Comparison of ENCODE assay signal across 24 cellular contexts in the genomic region with DNA sequence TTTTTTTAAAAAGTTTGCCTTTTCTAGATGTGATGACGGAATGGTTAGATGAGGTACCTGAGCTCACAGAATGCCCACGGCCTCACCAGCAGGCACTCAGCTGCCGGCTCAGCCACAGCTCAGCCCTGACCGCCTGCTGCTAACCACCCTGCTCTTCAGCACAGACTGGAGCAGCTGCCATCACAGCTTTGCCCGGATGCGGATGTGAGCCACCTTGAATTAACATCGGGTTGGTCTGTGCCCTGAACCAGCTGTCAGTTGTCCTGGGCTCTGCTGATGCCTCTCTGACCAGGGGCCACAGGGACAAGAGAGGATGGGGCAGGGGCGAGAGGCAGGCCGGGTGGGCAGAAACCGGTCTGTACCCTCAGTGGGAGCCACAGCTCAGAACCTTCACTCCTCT.
DNase-seq lines count a peak whose midpoint lies in the region; ATAC-seq, FAIRE-seq and TF ChIP-seq lines count a peak whose summit lies in the region.
"Had no signal": no experiment of that assay in that cellular context is flagged by ENCODE, and none has a peak within 500 bp of the region (broad histone marks: within the 10 kb centered on the region; RNA-seq: fewer than 3 reads in every experiment).

No MANE protein-coding gene starts in this region.

- no peak for TF ChIP-seq CTCF in H9 (conservative IDR thresholded peaks at IDR 0.05)
- TF ChIP-seq CTCF in H1 (IDR thresholded peaks at IDR 0.05; ENCODE audit: control extremely low read depth in 1 of 3, insufficient read depth in 1 of 3, low read depth in 1 of 3, low read length in 3 of 3) = no peak
- no peak for TF ChIP-seq CTCF in spleen (IDR thresholded peaks at IDR 0.05 in 8 of 11, conservative IDR thresholded peaks at IDR 0.05 in 3 of 11)

- H3K79me2 ChIP-seq in H9 (ENCODE audit: insufficient read depth, low read length) (no peaks in the 10 kb centered on the region), H1 (ENCODE audit: control insufficient read depth in 1 of 2, insufficient read depth in 2 of 2, low read length in 2 of 2) (no peaks in the 10 kb centered on the region)

- no peaks in the 10 kb centered on the region; the same call in 1 of the 2 replicates for H3K27me3 Mint-ChIP-seq in H9 (ENCODE audit: low read depth)
- H3K27me3 Mint-ChIP-seq: CD4-positive, alpha-beta T cell had no signal

- H2BK20ac ChIP-seq in H9 (ENCODE audit: low read depth, low read length, poor library complexity, severe bottlenecking) (no peak overlapping the region), H1 (ENCODE audit: low read length) (no peak overlapping the region)

- H3K4me1 ChIP-seq in H9 (ENCODE audit: insufficient read depth, low read length) (no peaks in the 10 kb centered on the region), H1 (replicated peaks in 1 of 4; ENCODE audit: control insufficient read depth in 3 of 4, insufficient read depth in 4 of 4, low read length in 3 of 4) (no peaks in the 10 kb centered on the region; a peak in 1 of 7 replicates), spleen (no peaks in the 10 kb centered on the region)
- H3K4me1 ChIP-seq: A549; BLaER1 treated with 17β-estradiol and CSF1 and Interleukin-3, amounts not matched to agents 10 nM and 100 nM; HAP-1 had no signal

- POLR2A ChIA-PET in H1 (lab: Charles Lee; ENCODE audit: partially characterized antibody) = no interaction called here

- TF ChIP-seq EP300 in H1 (IDR thresholded peaks at IDR 0.05; ENCODE audit: borderline replicate concordance in 1 of 2, low read depth in 2 of 2, low read length in 2 of 2) = no peak

- H2AK5ac ChIP-seq in H9 (ENCODE audit: insufficient read length, low read length) (no peak overlapping the region), H1 (ENCODE audit: low read depth, low read length) (no peak overlapping the region)

- H3K23ac ChIP-seq in H9 (ENCODE audit: insufficient read length, low read depth, low read length) (no peak overlapping the region), H1 (ENCODE audit: insufficient read length) (no peak overlapping the region)

- H3K4me3 ChIP-seq in H1 (ENCODE audit: extremely low read depth in 1 of 4, insufficient read depth in 2 of 4, low read depth in 3 of 4, low read length in 4 of 4) (no peak overlapping the region), spleen (no peak overlapping the region)
- H3K4me3 ChIP-seq: A549; BLaER1 treated with 17β-estradiol and CSF1 and Interleukin-3, amounts not matched to agents 10 nM and 100 nM; HAP-1; PC-9 had no signal

- no peak for TF ChIP-seq RAD21 in H1 (IDR thresholded peaks at IDR 0.05 in 1 of 2, conservative IDR thresholded peaks at IDR 0.05 in 1 of 2; ENCODE audit: low read depth in 2 of 2, low read length in 2 of 2)

- H3K9me3 ChIP-seq in H9 (ENCODE audit: control insufficient read depth, low read depth, low read length) (no peaks in the 10 kb centered on the region), H1 (ENCODE audit: insufficient read depth in 2 of 2, low read depth in 1 of 2, low read length in 1 of 2) (no peaks in the 10 kb centered on the region), spleen (no peaks in the 10 kb centered on the region)
- H3K9me3 ChIP-seq: A549; BLaER1 treated with 17β-estradiol and CSF1 and Interleukin-3, amounts not matched to agents 10 nM and 100 nM; HAP-1 had no signal

- DNase-seq in Right ventricle myocardium inferior (ENCODE audit: missing footprints) (peak; percentile 5), left ventricle myocardium superior (no peak), H9 (no peak), H1 (ENCODE audit: low read depth in 1 of 2, low spot score in 2 of 2) (no peak), spleen (peak; percentile 44), NCI-H2081 (lab: John Stamatoyannopoulos, UW) (no peak), HuH-7 (ENCODE audit: low spot score) (no peak)
- DNase-seq: AML-193; CD4-positive, alpha-beta T cell; COR-L47; HFFc6; NCI-H1092; NCI-H1417 treated with DMSO at 0.1 percent for 48 hours; NCI-H1694 treated with DMSO at 0.1 percent for 48 hours; NCI-H2081 treated with DMSO at 0.1 percent for 48 hours; NCI-H774; PC-9; RPMI8226; SHP77 treated with DMSO at 0.1 percent for 48 hours had no signal

- H2BK12ac ChIP-seq in H9 (ENCODE audit: insufficient read length, low read depth, low read length) (no peak overlapping the region), H1 (ENCODE audit: low read depth, low read length) (no peak overlapping the region)

- FAIRE-seq in H1 (lab: Jason Lieb, UNC) = no peak
- FAIRE-seq: A549, GM18507 had no signal

- H3K9me3 Mint-ChIP-seq in H9 = no peaks in the 10 kb centered on the region
- H3K9me3 Mint-ChIP-seq: CD4-positive, alpha-beta T cell had no signal

- H3K4me1 Mint-ChIP-seq in H9 = peaks cover 0 to 3% of the 10 kb centered on the region in 2 experiments; a peak in 1 of 4 replicates

- no peak overlapping the region for H3K14ac ChIP-seq in H9 (ENCODE audit: insufficient read depth, low read length)
- no peak overlapping the region for H3K14ac ChIP-seq in H1 (ENCODE audit: insufficient read length)

- intact Hi-C loops in Right ventricle myocardium inferior (cut with DNase I) = no loop called here
- intact Hi-C loops in left ventricle myocardium superior (cut with micrococcal nuclease) = no loop called here
- intact Hi-C loops in spleen (cut with DNase I; ENCODE audit: low total_unique reads) = no loop called here

- H3K9ac ChIP-seq in H9 (ENCODE audit: extremely low read depth, insufficient read length, low read length) (no peak overlapping the region), H1 (replicated peaks in 1 of 4; ENCODE audit: extremely low read depth in 1 of 4, low read depth in 3 of 4, low read length in 3 of 4) (no peak overlapping the region)
- H3K9ac ChIP-seq: BLaER1 treated with 17β-estradiol and CSF1 and Interleukin-3, amounts not matched to agents 10 nM and 100 nM had no signal

- WGBS in H9 (ENCODE audit: extremely low coverage, insufficient read length, low lambda C conversion rate) = no CpG with 5 or more reads among the region's 10 CpGs
- 76% methylated on average over 6 of the region's 10 CpGs; no CpG with 5 or more reads in 1 of the 2 experiments for WGBS in H1 (ENCODE audit: extremely low coverage in 1 of 2, insufficient coverage in 1 of 2, insufficient read length in 1 of 2, insufficient replicate concordance in 2 of 2, low coverage in 1 of 2, low lambda C conversion rate in 2 of 2, missing lambda C conversion rate in 1 of 2), 2 experiments
- 69 to 80% (median 77%) methylated on average over 8 to 10 of the region's 10 CpGs for WGBS in spleen, 5 donors

- H3K79me1 ChIP-seq in H9 (ENCODE audit: insufficient read depth, low read depth, low read length, poor library complexity, severe bottlenecking) (no peaks in the 10 kb centered on the region), H1 (ENCODE audit: low read depth, low read length) (no peaks in the 10 kb centered on the region)

- H3K18ac ChIP-seq in H9 (ENCODE audit: insufficient read length, low read depth, low read length) (peak overlapping the region; percentile 67), H1 (ENCODE audit: extremely low read depth, low read length) (no peak overlapping the region)

- H3K36me3 Mint-ChIP-seq in H9 (ENCODE audit: insufficient read depth in 1 of 3, low read depth in 3 of 3) = no peaks in the 10 kb centered on the region; a peak in 1 of 7 replicates

- H3K23me2 ChIP-seq in H9 (ENCODE audit: insufficient read length, low read depth, low read length, poor library complexity, severe bottlenecking) (no peaks in the 10 kb centered on the region), H1 (ENCODE audit: low read depth, low read length) (no peaks in the 10 kb centered on the region)

- no peak overlapping the region for H3K4me3 Mint-ChIP-seq in H9
- H3K4me3 Mint-ChIP-seq: CD4-positive, alpha-beta T cell; HFFc6 had no signal

- H2BK15ac ChIP-seq in H9 (ENCODE audit: low read depth, low read length) (no peak overlapping the region), H1 (ENCODE audit: low read length) (no peak overlapping the region)

- H3K4me2 ChIP-seq in H9 (ENCODE audit: insufficient read depth, insufficient read length, low read length) (no peak overlapping the region), H1 (ENCODE audit: insufficient read depth in 1 of 2, low read depth in 2 of 2, low read length in 2 of 2) (no peak overlapping the region)
- H3K4me2 ChIP-seq: A549; BLaER1 treated with 17β-estradiol and CSF1 and Interleukin-3, amounts not matched to agents 10 nM and 100 nM; PC-9 had no signal

- H2BK5ac ChIP-seq in H9 (ENCODE audit: insufficient read length, low read length) = no peak overlapping the region
- no peak overlapping the region for H2BK5ac ChIP-seq in H1 (ENCODE audit: low read depth, low read length)

- H3K27me3 ChIP-seq in H9 (ENCODE audit: insufficient read depth, low read length) (no peaks in the 10 kb centered on the region), H1 (replicated peaks in 1 of 4; ENCODE audit: control insufficient read depth in 3 of 4, extremely low read depth in 1 of 4, insufficient read depth in 3 of 4, low read length in 3 of 4) (no peaks in the 10 kb centered on the region), spleen (replicated peaks in 1 of 7) (peaks cover 0 to 35% (median 0%) of the 10 kb centered on the region in 7 donors)
- H3K27me3 ChIP-seq: BLaER1 treated with 17β-estradiol and CSF1 and Interleukin-3, amounts not matched to agents 10 nM and 100 nM had no signal

- TF ChIP-seq POLR2A in H1 (IDR thresholded peaks at IDR 0.05; ENCODE audit: control extremely low read depth in 1 of 2, low read depth in 2 of 2, low read length in 2 of 2) (no peak), spleen (IDR thresholded peaks at IDR 0.05) (no peak)

- H3K36me3 ChIP-seq in H1 (ENCODE audit: control insufficient read depth in 2 of 4, insufficient read depth in 4 of 4, low read length in 3 of 4) = no peaks in the 10 kb centered on the region
- no peaks in the 10 kb centered on the region for H3K36me3 ChIP-seq in spleen
- H3K36me3 ChIP-seq: BLaER1 treated with 17β-estradiol and CSF1 and Interleukin-3, amounts not matched to agents 10 nM and 100 nM; HAP-1 had no signal

- H4K20me1 ChIP-seq in H9 (ENCODE audit: control insufficient read depth, insufficient read depth, insufficient read length) (no peaks in the 10 kb centered on the region), H1 (replicated peaks in 1 of 2; ENCODE audit: control insufficient read depth in 1 of 2, insufficient read depth in 2 of 2, low read length in 2 of 2) (no peaks in the 10 kb centered on the region)

- no peak overlapping the region for H3K27ac Mint-ChIP-seq in H9
- H3K27ac Mint-ChIP-seq: CD4-positive, alpha-beta T cell; HFFc6 had no signal

- H3T11ph ChIP-seq in H9 (ENCODE audit: low read length) = no peak overlapping the region

- H4K8ac ChIP-seq in H9 (replicated peaks; ENCODE audit: insufficient read length, low read depth, low read length) (no peak overlapping the region), H1 (ENCODE audit: extremely low read depth, insufficient read depth, low read length) (peak overlapping the region; percentile 2; the same call in 1 of the 2 replicates)

- H3K4ac ChIP-seq in H9 (ENCODE audit: low read depth, low read length) (no peak overlapping the region), H1 (replicated peaks; ENCODE audit: insufficient read length, low read depth, low read length) (no peak overlapping the region)

- no peak overlapping the region for H4K91ac ChIP-seq in H9 (ENCODE audit: insufficient read length, low read depth, low read length)
- H4K91ac ChIP-seq in H1 (replicated peaks; ENCODE audit: insufficient read length, low read length) = no peak overlapping the region

- H2AFZ ChIP-seq in H9 (ENCODE audit: low read length) (no peak overlapping the region), H1 (ENCODE audit: low read length) (no peak overlapping the region)
- H2AFZ ChIP-seq: PC-9 had no signal

- H3K27ac ChIP-seq in H9 (ENCODE audit: insufficient read length, low read depth, low read length) (no peak overlapping the region), H1 (ENCODE audit: low read depth, low read length) (no peak overlapping the region), spleen (no peak overlapping the region)
- H3K27ac ChIP-seq: A549; BLaER1 treated with 17β-estradiol and CSF1 and Interleukin-3, amounts not matched to agents 10 nM and 100 nM; HL-60; PC-9 had no signal

- H2BK120ac ChIP-seq in H9 (ENCODE audit: low read depth, low read length, poor library complexity, severe bottlenecking) = no peak overlapping the region
- H2BK120ac ChIP-seq in H1 (replicated peaks; ENCODE audit: low read depth, low read length) = no peak overlapping the region

- ATAC-seq in Right ventricle myocardium inferior (no peak), left ventricle myocardium superior (no peak)
- ATAC-seq: A549 had no signal

- H4K5ac ChIP-seq in H9 (ENCODE audit: insufficient read length, low read depth, low read length) (no peak overlapping the region), H1 (ENCODE audit: insufficient read length, low read depth, low read length) (no peak overlapping the region)

- no peak overlapping the region for H3K56ac ChIP-seq in H9 (ENCODE audit: insufficient read length, low read depth, low read length)
- H3K56ac ChIP-seq in H1 (replicated peaks; ENCODE audit: insufficient read length, low read depth, low read length) = no peak overlapping the region

- CTCF ChIA-PET in H1 (lab: Charles Lee; ENCODE audit: partially characterized antibody) = interaction anchor here (1.0 to 1.5 kb wide), 4 partner anchors 18 to 90 kb away, joined by 3 to 4 read pairs (median 4); no protein-coding TSS in a partner anchor

Comparison
In these comparisons a context has a peak if more than half of its experiments do, and no peak if none do; other contexts are left out.
1. DNase-seq: peak in Right ventricle myocardium inferior (single experiment) and spleen (single experiment); none in left ventricle myocardium superior (single experiment), H9 (single experiment), H1 (0 of 2), NCI-H2081 (0 of 2) and HuH-7 (single experiment).